18 cellular contexts compared by ENCODE assay signal in genomic region chr10:79021331-79021907, GRCh38. TPM values are rescaled to one million over a fixed set of nuclear protein-coding genes. Genes with fewer than 3 reads are reported as not detected.
DNase-seq lines count a peak whose midpoint lies in the region; ATAC-seq and TF ChIP-seq lines count a peak whose summit lies in the region.
"Had no signal": no experiment of that assay in that cellular context is flagged by ENCODE, and none has a peak within 500 bp of the region (broad histone marks: within the 10 kb centered on the region; RNA-seq: fewer than 3 reads in every experiment).

No MANE protein-coding gene starts in this region.

- peaks cover 14% of the 10 kb centered on the region for H3K4me1 Mint-ChIP-seq in activated CD4-positive, alpha-beta T cell treated with anti-CD3 and anti-CD28 coated beads for 36 hours

- DNase-seq in G401 (ENCODE audit: low spot score) (peak; percentile 33), cerebellum (ENCODE audit: low spot score) (peak; percentile 41), left colon (peak in 1 of 2 donors; percentile 17), sigmoid colon (peak; percentile 46), NCI-H187 treated with DMSO at 0.1 percent for 48 hours (lab: John Stamatoyannopoulos, UW) (no peak), mucosa of gallbladder (ENCODE audit: low spot score) (no peak)
- no peak for DNase-seq in activated CD4-positive, alpha-beta T cell treated with anti-CD3 and anti-CD28 coated beads for 36 hours
- DNase-seq: ACHN; CD4-positive, alpha-beta memory T cell; DND-41; GF-D8; NCI-H1092; NCI-H748 treated with DMSO at 0.1 percent for 48 hours; PC-9 had no signal

- no peak for TF ChIP-seq POLR2A in sigmoid colon (IDR thresholded peaks at IDR 0.05)

- 59 to 81% methylated on average over 9 of the region's 9 CpGs for WGBS in sigmoid colon, 2 donors

- no peaks in the 10 kb centered on the region for H3K36me3 ChIP-seq in sigmoid colon

- H3K9me3 Mint-ChIP-seq in activated CD4-positive, alpha-beta T cell treated with anti-CD3 and anti-CD28 coated beads for 36 hours (ENCODE audit: low read depth) = peaks cover 6% of the 10 kb centered on the region
- H3K9me3 Mint-ChIP-seq: GM23338 had no signal

- H3K27me3 ChIP-seq in sigmoid colon = no peaks in the 10 kb centered on the region

- intact Hi-C loops in left colon (cut with DNase I, micrococcal nuclease) (no loop called here), sigmoid colon (cut with DNase I) (no loop called here)
- intact Hi-C loops in activated CD4-positive, alpha-beta T cell treated with anti-CD3 and anti-CD28 coated beads for 36 hours (cut with DNase I, micrococcal nuclease) = no loop called here

- H3K27ac Mint-ChIP-seq in activated CD4-positive, alpha-beta T cell treated with anti-CD3 and anti-CD28 coated beads for 36 hours = no peak overlapping the region
- H3K27ac Mint-ChIP-seq: GM23338 had no signal

- in situ Hi-C loops in G401 (cut with HindIII; ENCODE audit: low sequenced_read_pairs) = no loop called here

- ATAC-seq in left colon (peak; percentile 69), GM21619 (IDR thresholded peaks at IDR 0.05; ENCODE audit: unreplicated experiment) (no peak)
- no peak for ATAC-seq in activated CD4-positive, alpha-beta T cell treated with anti-CD3 and anti-CD28 coated beads for 36 hours
- ATAC-seq: GM23338, Right ventricle myocardium inferior had no signal

- POLR2A ChIA-PET in activated CD4-positive, alpha-beta T cell treated with anti-CD3 and anti-CD28 coated beads for 36 hours (lab: Charles Lee) = no interaction called here

- H3K27me3 Mint-ChIP-seq in activated CD4-positive, alpha-beta T cell treated with anti-CD3 and anti-CD28 coated beads for 36 hours = no peaks in the 10 kb centered on the region
- H3K27me3 Mint-ChIP-seq: CD4-positive, alpha-beta memory T cell had no signal

- no peak overlapping the region for H3K4me3 ChIP-seq in sigmoid colon
- H3K4me3 ChIP-seq: GM23338, PC-9 had no signal

- no peaks in the 10 kb centered on the region for H3K36me3 Mint-ChIP-seq in activated CD4-positive, alpha-beta T cell treated with anti-CD3 and anti-CD28 coated beads for 36 hours (ENCODE audit: low read depth)

- TF ChIP-seq EP300 in sigmoid colon (IDR thresholded peaks at IDR 0.05) = no peak

- no peak for TF ChIP-seq CTCF in sigmoid colon (IDR thresholded peaks at IDR 0.05)

- no peak overlapping the region for H3K4me3 Mint-ChIP-seq in activated CD4-positive, alpha-beta T cell treated with anti-CD3 and anti-CD28 coated beads for 36 hours
- H3K4me3 Mint-ChIP-seq: GM23338 had no signal

- CTCF ChIA-PET in activated CD4-positive, alpha-beta T cell treated with anti-CD3 and anti-CD28 coated beads for 36 hours (lab: Charles Lee) = interaction anchor here (1.0 kb wide), 1 partner anchor 175 kb away, joined by 6 read pairs; no protein-coding TSS in a partner anchor

- peaks cover 0 to 29% (median 19%) of the 10 kb centered on the region in 4 donors for H3K4me1 ChIP-seq in sigmoid colon

- no peak overlapping the region for H3K27ac ChIP-seq in sigmoid colon
- H3K27ac ChIP-seq: KMS-11, PC-9 had no signal

- H3K9me3 ChIP-seq in sigmoid colon = peaks cover 0 to 5% (median 0%) of the 10 kb centered on the region in 4 donors

RNA-seq across cellular contexts. Expression of gene ZMIZ1, which starts 47.3 kb away (rescaled TPM):
- 2.3 and 5.0 TPM in 2 replicates for total RNA-seq in G401 (2014; rRNA removed; shearing (Covaris generic))
- total RNA-seq in cerebellum = 53.4 TPM
- 10 to 100 TPM; 50.7 to 63.9 TPM for total RNA-seq in left colon
- 10 to 100 TPM; 26.5 to 49.3 (median 37.5) TPM for total RNA-seq in sigmoid colon
- 10 to 100 TPM; 17.4 to 31.5 (median 25.4) TPM for polyA plus RNA-seq in sigmoid colon
- 107 TPM for total RNA-seq in mucosa of gallbladder
- total RNA-seq in activated CD4-positive, alpha-beta T cell treated with anti-CD3 and anti-CD28 coated beads for 36 hours = 10 to 100 TPM; 33.9 to 34.3 TPM

Comparison
In these comparisons a context has a peak if more than half of its experiments do, and no peak if none do; other contexts are left out.
1. DNase-seq: peak in G401 (single experiment), cerebellum (single experiment) and sigmoid colon (single experiment); none in NCI-H187 treated with DMSO at 0.1 percent for 48 hours (single experiment), mucosa of gallbladder (single experiment) and activated CD4-positive, alpha-beta T cell treated with anti-CD3 and anti-CD28 coated beads for 36 hours (single experiment).